ENCODE assay signal across 20 cellular contexts in the genomic region with DNA sequence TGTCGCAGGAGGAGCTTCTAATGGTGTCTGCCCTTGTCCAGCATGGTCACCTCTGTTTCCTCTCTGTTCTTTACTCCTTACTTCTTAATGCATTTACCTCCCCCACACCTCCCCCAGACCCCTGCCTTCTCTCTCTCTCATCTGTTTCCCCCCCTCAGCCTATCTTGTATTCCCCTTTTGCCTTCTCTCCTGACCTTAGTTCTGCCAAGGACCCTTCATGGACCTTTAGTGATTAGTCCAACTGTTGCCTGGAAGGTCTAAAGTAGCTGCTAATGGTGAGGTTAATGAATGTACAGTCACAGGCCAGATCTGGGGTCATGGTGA. TPM values are rescaled to one million over a fixed set of nuclear protein-coding genes. Genes with fewer than 3 reads are reported as not detected.
A peak's percentile ranks its signal among the peaks of the same experiment; 100 is the strongest.
DNase-seq lines count a peak whose midpoint lies in the region; ATAC-seq and TF ChIP-seq lines count a peak whose summit lies in the region.
"Had no signal": no experiment of that assay in that cellular context is flagged by ENCODE, and none has a peak within 500 bp of the region (broad histone marks: within the 10 kb centered on the region; RNA-seq: fewer than 3 reads in every experiment).

No MANE protein-coding gene starts in this region.

- H3K4me3 Mint-ChIP-seq in activated CD4-positive, alpha-beta T cell treated with anti-CD3 and anti-CD28 coated beads, Interleukin-2, amount 10 ng/mL, durations not matched to agents 7 days and 5 days: no peak overlapping the region
- H3K4me3 Mint-ChIP-seq: activated naive CD8-positive, alpha-beta T cell treated with anti-CD3 and anti-CD28 coated beads for 36 hours; CD14-positive monocyte; neural crest cell had no signal

- no peak overlapping the region for H3K27ac Mint-ChIP-seq in activated CD4-positive, alpha-beta T cell treated with anti-CD3 and anti-CD28 coated beads, Interleukin-2, amount 10 ng/mL, durations not matched to agents 7 days and 5 days
- H3K27ac Mint-ChIP-seq: activated naive CD8-positive, alpha-beta T cell treated with anti-CD3 and anti-CD28 coated beads for 36 hours; progenitor cell of endocrine pancreas had no signal

- no peak for ATAC-seq in right cardiac atrium
- no peak for ATAC-seq in gastrocnemius medialis
- ATAC-seq: stimulated activated naive CD8-positive, alpha-beta T cell treated with anti-CD3 and anti-CD28 coated beads, Interleukin-15, amount 100 ng/mL, for 72 hours had no signal

- H3K36me3 Mint-ChIP-seq in activated CD4-positive, alpha-beta T cell treated with anti-CD3 and anti-CD28 coated beads, Interleukin-2, amount 10 ng/mL, durations not matched to agents 7 days and 5 days (ENCODE audit: low read depth): peaks cover 7% of the 10 kb centered on the region
- H3K36me3 Mint-ChIP-seq: activated naive CD8-positive, alpha-beta T cell treated with anti-CD3 and anti-CD28 coated beads for 36 hours; CD14-positive monocyte had no signal

- intact Hi-C loops in right cardiac atrium (cut with DNase I): no loop called here
- intact Hi-C loops in cardiac septum (cut with DNase I): loop anchor here (2.0 kb wide), 1 partner anchor 42 kb away; the partner anchor contains the start of gene PPP2R5A
- intact Hi-C loops in gastrocnemius medialis (cut with DNase I; ENCODE audit: low total_unique reads): loop anchor here (10.0 kb wide), 1 partner anchor 78 kb away; no protein-coding TSS in a partner anchor
- intact Hi-C loops in uterus (cut with DNase I; ENCODE audit: low total_unique reads): no loop called here

- H3K4me1 ChIP-seq in right cardiac atrium (ENCODE audit: control insufficient read depth, insufficient read depth, low read length) (peaks cover 8% of the 10 kb centered on the region), gastrocnemius medialis (peaks cover 10 to 31% of the 10 kb centered on the region in 2 donors), uterus (peaks cover 0 to 8% of the 10 kb centered on the region in 2 donors)

- peak overlapping the region; percentile 65 for H3K27ac ChIP-seq in right cardiac atrium (ENCODE audit: low read length)
- peak overlapping the region; percentile 27 for H3K27ac ChIP-seq in layer of hippocampus (ENCODE audit: low read depth, low read length)
- H3K27ac ChIP-seq in gastrocnemius medialis: peak overlapping the region; percentile 45 to 78 (median 72)
- peak overlapping the region; percentile 60 to 87 for H3K27ac ChIP-seq in uterus
- H3K27ac ChIP-seq: GM23248 had no signal

- DNase-seq in right cardiac atrium: no peak
- no peak for DNase-seq in cardiac septum (ENCODE audit: low spot score)
- DNase-seq in gastrocnemius medialis: no peak
- DNase-seq in uterus: no peak
- DNase-seq in globus pallidus (ENCODE audit: low spot score): no peak
- DNase-seq in stimulated activated CD4-positive, alpha-beta T cell treated with anti-CD3 and anti-CD28 coated beads, Interleukin-2, amount 100 ng/mL, for 48 hours: no peak
- no peak for DNase-seq in activated CD4-positive, alpha-beta T cell treated with anti-CD3 and anti-CD28 coated beads, Interleukin-2, amount 10 ng/mL, durations not matched to agents 7 days and 5 days
- DNase-seq: activated CD4-positive, alpha-beta T cell treated with anti-CD3 and anti-CD28 coated beads for 4 hours; activated naive CD8-positive, alpha-beta T cell treated with anti-CD3 and anti-CD28 coated beads for 36 hours; effector memory CD8-positive, alpha-beta T cell; glutamatergic neuron; GM23248; NCI-H187 treated with DMSO at 0.1 percent for 48 hours; SHP77; stimulated activated CD4-positive, alpha-beta T cell treated with anti-CD3 and anti-CD28 coated beads, Interleukin-4, amount 100 ng/mL, for 4 hours; stimulated activated naive CD8-positive, alpha-beta T cell treated with anti-CD3 and anti-CD28 coated beads, Interleukin-15, amount 100 ng/mL, for 72 hours had no signal

- H3K4me1 Mint-ChIP-seq in activated CD4-positive, alpha-beta T cell treated with anti-CD3 and anti-CD28 coated beads, Interleukin-2, amount 10 ng/mL, durations not matched to agents 7 days and 5 days: peaks cover 25% of the 10 kb centered on the region

- POLR2A ChIA-PET in activated CD4-positive, alpha-beta T cell treated with anti-CD3 and anti-CD28 coated beads, Interleukin-2, amount 10 ng/mL, durations not matched to agents 7 days and 5 days (lab: Charles Lee): no interaction called here

- H3K4me3 ChIP-seq in right cardiac atrium (ENCODE audit: low read length) (no peak overlapping the region), gastrocnemius medialis (peak overlapping the region in 1 of 4 donors; percentile 11), uterus (no peak overlapping the region)
- H3K4me3 ChIP-seq: GM23248 had no signal

- WGBS in right cardiac atrium: 85% methylated on average over 1 of the region's 1 CpG

- H3K9me3 ChIP-seq in right cardiac atrium (ENCODE audit: control insufficient read depth, low read length) (no peaks in the 10 kb centered on the region), gastrocnemius medialis (no peaks in the 10 kb centered on the region), uterus (no peaks in the 10 kb centered on the region)

- in situ Hi-C loops in gastrocnemius medialis (cut with MboI; ENCODE audit: low sequenced_read_pairs in 4 of 4): no loop called here

- CTCF ChIA-PET in activated CD4-positive, alpha-beta T cell treated with anti-CD3 and anti-CD28 coated beads, Interleukin-2, amount 10 ng/mL, durations not matched to agents 7 days and 5 days (lab: Charles Lee): interaction anchor here (1.0 to 1.9 kb wide), 2 partner anchors 8 to 12 kb away, joined by 3 to 7 read pairs; no protein-coding TSS in a partner anchor

- H3K27me3 ChIP-seq in right cardiac atrium (ENCODE audit: control insufficient read depth, insufficient read depth) (no peaks in the 10 kb centered on the region), layer of hippocampus (ENCODE audit: control insufficient read depth, insufficient read depth, low read length) (no peaks in the 10 kb centered on the region), gastrocnemius medialis (no peaks in the 10 kb centered on the region), uterus (no peaks in the 10 kb centered on the region)

- no peak for TF ChIP-seq CTCF in gastrocnemius medialis (IDR thresholded peaks at IDR 0.05 in 4 of 5, conservative IDR thresholded peaks at IDR 0.05 in 1 of 5)
- no peak for TF ChIP-seq CTCF in uterus (IDR thresholded peaks at IDR 0.05)

- H3K27me3 Mint-ChIP-seq in activated CD4-positive, alpha-beta T cell treated with anti-CD3 and anti-CD28 coated beads, Interleukin-2, amount 10 ng/mL, durations not matched to agents 7 days and 5 days: peaks cover 3% of the 10 kb centered on the region
- H3K27me3 Mint-ChIP-seq: effector memory CD8-positive, alpha-beta T cell had no signal

- TF ChIP-seq POLR2A in gastrocnemius medialis (IDR thresholded peaks at IDR 0.05) (no peak), uterus (IDR thresholded peaks at IDR 0.05) (no peak)

- H3K9me3 Mint-ChIP-seq in activated CD4-positive, alpha-beta T cell treated with anti-CD3 and anti-CD28 coated beads, Interleukin-2, amount 10 ng/mL, durations not matched to agents 7 days and 5 days: no peaks in the 10 kb centered on the region
- H3K9me3 Mint-ChIP-seq: activated naive CD8-positive, alpha-beta T cell treated with anti-CD3 and anti-CD28 coated beads for 36 hours; effector memory CD8-positive, alpha-beta T cell; neural crest cell; stimulated activated naive CD8-positive, alpha-beta T cell treated with anti-CD3 and anti-CD28 coated beads, Interleukin-15, amount 100 ng/mL, for 72 hours had no signal

- H3K36me3 ChIP-seq in gastrocnemius medialis (no peaks in the 10 kb centered on the region), uterus (no peaks in the 10 kb centered on the region)

RNA-seq across cellular contexts. Expression of gene PPP2R5A, which starts 42.3 kb away (rescaled TPM):
- total RNA-seq in right cardiac atrium (10 to 100 TPM; 58.4 to 72.0 (median 61.3) TPM), cardiac septum (68.1 TPM), gastrocnemius medialis (10 to 100 TPM; 33.3 to 50.5 (median 37.5) TPM), uterus (10 to 100 TPM; 14.9 to 44.4 (median 34.6) TPM)
- polyA plus RNA-seq in right cardiac atrium: 53.1 TPM
- total RNA-seq in activated CD4-positive, alpha-beta T cell treated with anti-CD3 and anti-CD28 coated beads, Interleukin-2, amount 10 ng/mL, durations not matched to agents 7 days and 5 days: 10 to 100 TPM; 59.9 to 63.9 TPM

Comparison
In these comparisons a context has a peak if more than half of its experiments do, and no peak if none do; other contexts are left out.
1. intact Hi-C loops: an anchor here in cardiac septum (2.0 kb wide) and gastrocnemius medialis (10.0 kb wide); none called in right cardiac atrium and uterus.